Comparison of ENCODE assay signal across 6 cellular contexts in the genomic region with DNA sequence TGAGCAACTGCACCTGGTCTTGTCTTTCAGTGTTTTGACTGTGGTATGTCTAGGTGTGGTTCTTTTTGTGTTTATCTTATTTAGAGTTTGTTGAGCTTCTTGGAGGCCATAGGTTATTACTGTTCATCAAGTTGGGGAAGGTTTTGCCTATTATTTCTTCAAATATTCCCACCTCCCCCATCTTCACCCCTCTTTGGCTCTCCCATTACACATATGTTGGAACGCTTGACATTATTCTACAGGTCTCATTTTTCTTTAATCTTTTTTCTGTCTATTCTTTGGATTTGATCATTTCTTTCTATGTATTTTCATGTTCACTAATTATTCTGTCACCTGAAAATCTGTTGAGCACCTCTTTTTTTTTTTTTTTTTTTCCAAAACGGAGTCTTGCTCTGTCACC.
"Had no signal": no experiment of that assay in that cellular context is flagged by ENCODE, and none has a peak within 500 bp of the region (broad histone marks: within the 10 kb centered on the region; RNA-seq: fewer than 3 reads in every experiment).

No MANE protein-coding gene starts in this region.

- H3K4me3 ChIP-seq: K562 had no signal

- ATAC-seq: HepG2, K562 had no signal

- H3K27ac ChIP-seq: HL-60 had no signal

- H3K27ac Mint-ChIP-seq: IgD-negative memory B cell had no signal

- DNase-seq: IMR-90, KBM-7 had no signal

- H3K27me3 Mint-ChIP-seq: IgD-negative memory B cell had no signal

- H3K9me3 Mint-ChIP-seq: IgD-negative memory B cell had no signal
